ENCODE assay signal across 1 cellular context in the genomic region with DNA sequence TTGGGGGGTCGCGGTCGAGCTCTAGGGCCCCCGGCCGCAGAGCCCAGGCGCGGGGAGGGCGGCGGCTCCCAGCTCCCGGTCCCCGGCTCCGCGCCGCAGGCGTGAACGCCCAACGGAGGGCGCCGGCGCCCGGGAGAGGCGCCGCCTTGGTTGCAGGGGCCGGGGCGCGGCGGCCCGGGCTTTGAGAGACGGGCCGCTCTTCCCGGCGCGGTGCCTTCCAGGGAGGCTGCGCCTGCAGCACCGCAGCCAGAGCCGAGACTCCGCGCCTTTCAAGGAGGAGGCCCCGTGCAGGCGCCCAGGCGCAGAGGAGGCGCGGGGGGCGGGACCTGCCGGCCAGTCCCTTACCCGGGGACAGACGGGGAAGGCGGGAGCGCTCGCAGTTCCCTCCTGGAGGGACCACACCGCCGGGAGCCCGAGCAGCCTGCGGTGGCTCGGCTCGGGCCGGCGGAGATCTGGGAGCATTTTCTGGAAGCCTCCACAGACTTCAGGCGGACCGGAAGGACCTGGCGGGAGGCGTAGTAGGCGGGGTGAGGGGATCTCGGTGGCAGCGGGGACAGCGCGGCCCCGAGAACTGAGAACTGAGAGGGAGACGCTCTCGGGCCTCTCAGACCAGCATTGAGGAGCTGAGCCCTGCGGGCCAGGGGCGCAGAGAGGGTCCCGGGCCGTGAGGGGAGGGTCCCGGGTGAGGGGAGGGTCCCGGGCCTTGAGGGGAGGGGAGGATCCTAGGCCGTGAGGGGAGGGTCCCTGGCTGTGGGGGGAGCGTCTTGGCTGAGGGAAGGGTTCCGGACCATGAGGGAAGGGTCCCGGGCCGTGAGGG.
TF ChIP-seq lines count a peak whose summit lies in the region.

No MANE protein-coding gene starts in this region.

TF ChIP-seq in HEK293, 187 proteins besides CTCF, POLR2A, EP300 and RAD21 (continued from another document):
- TF ChIP-seq, protein P1, sequence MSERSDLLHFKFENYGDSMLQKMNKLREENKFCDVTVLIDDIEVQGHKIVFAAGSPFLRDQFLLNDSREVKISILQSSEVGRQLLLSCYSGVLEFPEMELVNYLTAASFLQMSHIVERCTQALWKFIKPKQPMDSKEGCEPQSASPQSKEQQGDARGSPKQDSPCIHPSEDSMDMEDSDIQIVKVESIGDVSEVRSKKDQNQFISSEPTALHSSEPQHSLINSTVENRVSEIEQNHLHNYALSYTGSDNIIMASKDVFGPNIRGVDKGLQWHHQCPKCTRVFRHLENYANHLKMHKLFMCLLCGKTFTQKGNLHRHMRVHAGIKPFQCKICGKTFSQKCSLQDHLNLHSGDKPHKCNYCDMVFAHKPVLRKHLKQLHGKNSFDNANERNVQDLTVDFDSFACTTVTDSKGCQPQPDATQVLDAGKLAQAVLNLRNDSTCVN (tag by site-specific recombination; optimal IDR thresholded peaks at IDR 0.05): peak; percentile 80
- no peak for TF ChIP-seq ZSCAN23 (tag by site-specific recombination; IDR thresholded peaks at IDR 0.05)
- TF ChIP-seq, protein P2, sequence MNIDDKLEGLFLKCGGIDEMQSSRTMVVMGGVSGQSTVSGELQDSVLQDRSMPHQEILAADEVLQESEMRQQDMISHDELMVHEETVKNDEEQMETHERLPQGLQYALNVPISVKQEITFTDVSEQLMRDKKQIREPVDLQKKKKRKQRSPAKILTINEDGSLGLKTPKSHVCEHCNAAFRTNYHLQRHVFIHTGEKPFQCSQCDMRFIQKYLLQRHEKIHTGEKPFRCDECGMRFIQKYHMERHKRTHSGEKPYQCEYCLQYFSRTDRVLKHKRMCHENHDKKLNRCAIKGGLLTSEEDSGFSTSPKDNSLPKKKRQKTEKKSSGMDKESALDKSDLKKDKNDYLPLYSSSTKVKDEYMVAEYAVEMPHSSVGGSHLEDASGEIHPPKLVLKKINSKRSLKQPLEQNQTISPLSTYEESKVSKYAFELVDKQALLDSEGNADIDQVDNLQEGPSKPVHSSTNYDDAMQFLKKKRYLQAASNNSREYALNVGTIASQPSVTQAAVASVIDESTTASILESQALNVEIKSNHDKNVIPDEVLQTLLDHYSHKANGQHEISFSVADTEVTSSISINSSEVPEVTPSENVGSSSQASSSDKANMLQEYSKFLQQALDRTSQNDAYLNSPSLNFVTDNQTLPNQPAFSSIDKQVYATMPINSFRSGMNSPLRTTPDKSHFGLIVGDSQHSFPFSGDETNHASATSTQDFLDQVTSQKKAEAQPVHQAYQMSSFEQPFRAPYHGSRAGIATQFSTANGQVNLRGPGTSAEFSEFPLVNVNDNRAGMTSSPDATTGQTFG (tag by site-specific recombination; IDR thresholded peaks at IDR 0.05; ENCODE audit: borderline replicate concordance): no peak
- TF ChIP-seq GLI4 (tag by site-specific recombination; IDR thresholded peaks at IDR 0.05): no peak
- no peak for TF ChIP-seq KLF7 (tag by site-specific recombination; IDR thresholded peaks at IDR 0.05; ENCODE audit: borderline replicate concordance)
- TF ChIP-seq, protein P3, sequence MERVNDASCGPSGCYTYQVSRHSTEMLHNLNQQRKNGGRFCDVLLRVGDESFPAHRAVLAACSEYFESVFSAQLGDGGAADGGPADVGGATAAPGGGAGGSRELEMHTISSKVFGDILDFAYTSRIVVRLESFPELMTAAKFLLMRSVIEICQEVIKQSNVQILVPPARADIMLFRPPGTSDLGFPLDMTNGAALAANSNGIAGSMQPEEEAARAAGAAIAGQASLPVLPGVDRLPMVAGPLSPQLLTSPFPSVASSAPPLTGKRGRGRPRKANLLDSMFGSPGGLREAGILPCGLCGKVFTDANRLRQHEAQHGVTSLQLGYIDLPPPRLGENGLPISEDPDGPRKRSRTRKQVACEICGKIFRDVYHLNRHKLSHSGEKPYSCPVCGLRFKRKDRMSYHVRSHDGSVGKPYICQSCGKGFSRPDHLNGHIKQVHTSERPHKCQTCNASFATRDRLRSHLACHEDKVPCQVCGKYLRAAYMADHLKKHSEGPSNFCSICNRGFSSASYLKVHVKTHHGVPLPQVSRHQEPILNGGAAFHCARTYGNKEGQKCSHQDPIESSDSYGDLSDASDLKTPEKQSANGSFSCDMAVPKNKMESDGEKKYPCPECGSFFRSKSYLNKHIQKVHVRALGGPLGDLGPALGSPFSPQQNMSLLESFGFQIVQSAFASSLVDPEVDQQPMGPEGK (tag by site-specific recombination; IDR thresholded peaks at IDR 0.05): peak; percentile 42
- TF ChIP-seq, protein P4, sequence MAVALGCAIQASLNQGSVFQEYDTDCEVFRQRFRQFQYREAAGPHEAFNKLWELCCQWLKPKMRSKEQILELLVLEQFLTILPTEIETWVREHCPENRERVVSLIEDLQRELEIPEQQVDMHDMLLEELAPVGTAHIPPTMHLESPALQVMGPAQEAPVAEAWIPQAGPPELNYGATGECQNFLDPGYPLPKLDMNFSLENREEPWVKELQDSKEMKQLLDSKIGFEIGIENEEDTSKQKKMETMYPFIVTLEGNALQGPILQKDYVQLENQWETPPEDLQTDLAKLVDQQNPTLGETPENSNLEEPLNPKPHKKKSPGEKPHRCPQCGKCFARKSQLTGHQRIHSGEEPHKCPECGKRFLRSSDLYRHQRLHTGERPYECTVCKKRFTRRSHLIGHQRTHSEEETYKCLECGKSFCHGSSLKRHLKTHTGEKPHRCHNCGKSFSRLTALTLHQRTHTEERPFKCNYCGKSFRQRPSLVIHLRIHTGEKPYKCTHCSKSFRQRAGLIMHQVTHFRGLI (tag by site-specific recombination; IDR thresholded peaks at IDR 0.05): 0 out of 2 replicates have a peak, but pooled peaks have one; percentile 16
- TF ChIP-seq ZNF302 (tag by site-specific recombination; IDR thresholded peaks at IDR 0.05; ENCODE audit: low read depth): no peak
- TF ChIP-seq HOXA7 (CRISPR knock-in tag; IDR thresholded peaks at IDR 0.05; ENCODE audit: borderline replicate concordance): no peak
- peak; percentile 37 for TF ChIP-seq KLF9 (tag by site-specific recombination; IDR thresholded peaks at IDR 0.05; ENCODE audit: low read depth)
- TF ChIP-seq ZNF785 (tag by site-specific recombination; IDR thresholded peaks at IDR 0.05): no peak
- TF ChIP-seq SCRT2 (tag by site-specific recombination; IDR thresholded peaks at IDR 0.05): no peak
- no peak for TF ChIP-seq ZNF791 (tag by site-specific recombination; IDR thresholded peaks at IDR 0.05)
- TF ChIP-seq MYNN (tag by site-specific recombination; IDR thresholded peaks at IDR 0.05; ENCODE audit: borderline replicate concordance): no peak
- peak; percentile 84 for TF ChIP-seq ZNF600 (tag by site-specific recombination; IDR thresholded peaks at IDR 0.05)
- TF ChIP-seq SP7 (tag by site-specific recombination; IDR thresholded peaks at IDR 0.05): peak; percentile 35; the same call in 1 of the 2 replicates
- TF ChIP-seq ZNF19 (tag by site-specific recombination; IDR thresholded peaks at IDR 0.05; ENCODE audit: low read depth): no peak
- no peak for TF ChIP-seq ZNF138 (tag by site-specific recombination; IDR thresholded peaks at IDR 0.05; ENCODE audit: borderline replicate concordance)
- no peak for TF ChIP-seq ZNF274 (IDR thresholded peaks at IDR 0.05; ENCODE audit: low read length)
- no peak for TF ChIP-seq ZNF274 (tag by site-specific recombination; IDR thresholded peaks at IDR 0.05; ENCODE audit: borderline replicate concordance)
- TF ChIP-seq, protein P5, sequence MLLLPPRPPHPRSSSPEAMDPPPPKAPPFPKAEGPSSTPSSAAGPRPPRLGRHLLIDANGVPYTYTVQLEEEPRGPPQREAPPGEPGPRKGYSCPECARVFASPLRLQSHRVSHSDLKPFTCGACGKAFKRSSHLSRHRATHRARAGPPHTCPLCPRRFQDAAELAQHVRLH (tag by site-specific recombination; IDR thresholded peaks at IDR 0.05): no peak
- no peak for TF ChIP-seq WT1 (tag by site-specific recombination; IDR thresholded peaks at IDR 0.05)
- no peak for TF ChIP-seq ZNF658 (tag by site-specific recombination; IDR thresholded peaks at IDR 0.05)
- TF ChIP-seq ZNF221 (tag by site-specific recombination; IDR thresholded peaks at IDR 0.05; ENCODE audit: borderline replicate concordance): no peak
- no peak for TF ChIP-seq ZNF670 (tag by site-specific recombination; IDR thresholded peaks at IDR 0.05; ENCODE audit: low read depth)
- 0 out of 2 replicates have a peak, but pooled peaks have one; percentile 34 for TF ChIP-seq EGR2 (tag by site-specific recombination; IDR thresholded peaks at IDR 0.05; ENCODE audit: low read depth)
- TF ChIP-seq ZNF24 (tag by site-specific recombination; IDR thresholded peaks at IDR 0.05): no peak
- TF ChIP-seq ZNF266 (tag by site-specific recombination; IDR thresholded peaks at IDR 0.05; ENCODE audit: low read depth): no peak
- no peak for TF ChIP-seq ZNF292 (tag by site-specific recombination; IDR thresholded peaks at IDR 0.05; ENCODE audit: borderline replicate concordance, low read depth)
- TF ChIP-seq ZNF621 (tag by site-specific recombination; IDR thresholded peaks at IDR 0.05): no peak
